11 cellular contexts compared by ENCODE assay signal in the genomic region with DNA sequence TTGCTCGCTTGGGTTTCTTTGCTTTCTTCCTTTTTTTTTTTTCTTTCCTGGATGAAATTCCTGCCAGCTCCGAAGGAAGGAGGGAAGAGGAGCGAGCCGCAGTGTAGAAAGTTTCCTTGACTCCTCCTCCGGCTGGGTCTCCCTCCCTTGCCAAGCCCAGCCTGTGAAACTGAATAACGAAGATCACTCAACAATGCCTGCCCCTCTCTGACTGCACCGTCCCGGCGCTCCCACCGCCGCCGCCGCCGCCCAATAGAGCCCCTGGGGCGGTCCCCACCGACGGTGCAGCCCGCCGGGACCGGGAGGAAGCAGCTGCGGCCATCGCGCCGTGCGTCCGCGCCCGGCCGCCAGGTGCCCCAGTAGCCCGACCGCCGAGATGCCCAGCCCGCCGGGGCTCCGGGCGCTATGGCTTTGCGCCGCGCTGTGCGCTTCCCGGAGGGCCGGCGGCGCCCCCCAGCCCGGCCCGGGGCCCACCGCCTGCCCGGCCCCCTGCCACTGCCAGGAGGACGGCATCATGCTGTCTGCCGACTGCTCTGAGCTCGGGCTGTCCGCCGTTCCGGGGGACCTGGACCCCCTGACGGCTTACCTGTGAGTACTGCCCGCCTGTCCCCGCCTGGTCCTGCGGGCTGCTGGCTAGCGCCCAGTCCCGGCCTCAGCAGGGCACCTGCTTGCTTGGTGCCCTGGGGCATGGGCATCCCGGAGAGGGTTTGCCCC. TPM values are rescaled to one million over a fixed set of nuclear protein-coding genes. Genes with fewer than 3 reads are reported as not detected.
DNase-seq lines count a peak whose midpoint lies in the region; ATAC-seq, FAIRE-seq and TF ChIP-seq lines count a peak whose summit lies in the region.
"Had no signal": no experiment of that assay in that cellular context is flagged by ENCODE, and none has a peak within 500 bp of the region (broad histone marks: within the 10 kb centered on the region; RNA-seq: fewer than 3 reads in every experiment).

A gene with protein sequence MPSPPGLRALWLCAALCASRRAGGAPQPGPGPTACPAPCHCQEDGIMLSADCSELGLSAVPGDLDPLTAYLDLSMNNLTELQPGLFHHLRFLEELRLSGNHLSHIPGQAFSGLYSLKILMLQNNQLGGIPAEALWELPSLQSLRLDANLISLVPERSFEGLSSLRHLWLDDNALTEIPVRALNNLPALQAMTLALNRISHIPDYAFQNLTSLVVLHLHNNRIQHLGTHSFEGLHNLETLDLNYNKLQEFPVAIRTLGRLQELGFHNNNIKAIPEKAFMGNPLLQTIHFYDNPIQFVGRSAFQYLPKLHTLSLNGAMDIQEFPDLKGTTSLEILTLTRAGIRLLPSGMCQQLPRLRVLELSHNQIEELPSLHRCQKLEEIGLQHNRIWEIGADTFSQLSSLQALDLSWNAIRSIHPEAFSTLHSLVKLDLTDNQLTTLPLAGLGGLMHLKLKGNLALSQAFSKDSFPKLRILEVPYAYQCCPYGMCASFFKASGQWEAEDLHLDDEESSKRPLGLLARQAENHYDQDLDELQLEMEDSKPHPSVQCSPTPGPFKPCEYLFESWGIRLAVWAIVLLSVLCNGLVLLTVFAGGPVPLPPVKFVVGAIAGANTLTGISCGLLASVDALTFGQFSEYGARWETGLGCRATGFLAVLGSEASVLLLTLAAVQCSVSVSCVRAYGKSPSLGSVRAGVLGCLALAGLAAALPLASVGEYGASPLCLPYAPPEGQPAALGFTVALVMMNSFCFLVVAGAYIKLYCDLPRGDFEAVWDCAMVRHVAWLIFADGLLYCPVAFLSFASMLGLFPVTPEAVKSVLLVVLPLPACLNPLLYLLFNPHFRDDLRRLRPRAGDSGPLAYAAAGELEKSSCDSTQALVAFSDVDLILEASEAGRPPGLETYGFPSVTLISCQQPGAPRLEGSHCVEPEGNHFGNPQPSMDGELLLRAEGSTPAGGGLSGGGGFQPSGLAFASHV (plus strand): TSS at position 186 of the 714 bp plus-strand sequence. CDS start 191 bp downstream, at position 377.

- TF ChIP-seq CTCF in astrocyte (IDR thresholded peaks at IDR 0.05; ENCODE audit: insufficient read depth, low read depth, low read length) = no peak

- H4K20me1 ChIP-seq in astrocyte (ENCODE audit: insufficient read depth, low read length) = peaks cover 4% of the 10 kb centered on the region

- peaks cover 1% of the 10 kb centered on the region for H3K4me1 Mint-ChIP-seq in astrocyte (ENCODE audit: low read depth, unreplicated experiment)

- peaks cover 5% of the 10 kb centered on the region; the same call in 1 of the 2 replicates for H3K4me1 ChIP-seq in HUES64 (ENCODE audit: insufficient read depth, low read length)
- peaks cover 4% of the 10 kb centered on the region for H3K4me1 ChIP-seq in astrocyte (ENCODE audit: insufficient read depth, low read length)

- H3K27me3 Mint-ChIP-seq in astrocyte (ENCODE audit: low read depth, unreplicated experiment) = peaks cover 48% of the 10 kb centered on the region

- no peak for ATAC-seq in HG02852 (IDR thresholded peaks at IDR 0.05; ENCODE audit: unreplicated experiment)

- peak within 1 kb of the TSS; percentile 67 for H3K4me3 Mint-ChIP-seq in astrocyte (ENCODE audit: unreplicated experiment)

- 4% methylated on average over 60 of the region's 61 CpGs for WGBS in HUES64

- H3K9me3 Mint-ChIP-seq in astrocyte (ENCODE audit: unreplicated experiment) = peaks cover 3% of the 10 kb centered on the region

- no peak within 1 kb of the TSS; the same call in 1 of the 2 replicates for H3K9ac ChIP-seq in HUES64 (ENCODE audit: low read depth, low read length)
- H3K9ac ChIP-seq in astrocyte (ENCODE audit: low read length) = no peak within 1 kb of the TSS

- H3K9me3 ChIP-seq in HUES64 (ENCODE audit: insufficient read depth, low read depth, low read length) (no peaks in the 10 kb centered on the region), astrocyte (ENCODE audit: insufficient read depth, low read depth, low read length) (no peaks in the 10 kb centered on the region), iPS-18c (ENCODE audit: control insufficient read depth, insufficient read depth, low read length) (peaks cover 2% of the 10 kb centered on the region)

- no peak for FAIRE-seq in astrocyte (lab: Jason Lieb, UNC)
- FAIRE-seq: urothelium cell line had no signal

- DNase-seq in astrocyte (ENCODE audit: low read depth) (no peak), SHP77 (lab: John Stamatoyannopoulos, UW) (no peak), NCI-H2081 (lab: John Stamatoyannopoulos, UW) (no peak), hippocampal formation (lab: John Stamatoyannopoulos, UW) (no peak)
- DNase-seq: NCI-H510A treated with DMSO at 0.1 percent for 48 hours had no signal

- H3K27me3 ChIP-seq in HUES64 (ENCODE audit: insufficient read depth, low read length) (peaks cover 36% of the 10 kb centered on the region), astrocyte (ENCODE audit: insufficient read depth, low read length) (peaks cover 32% of the 10 kb centered on the region)

- H3K4me3 ChIP-seq in HUES64 (ENCODE audit: low read length) (peak within 1 kb of the TSS; percentile 48), astrocyte (ENCODE audit: insufficient read depth, low read depth, low read length) (peak within 1 kb of the TSS; percentile 5), iPS-18c (ENCODE audit: insufficient read depth, low read depth, low read length) (peak within 1 kb of the TSS; percentile 41; the same call in 1 of the 2 replicates), skin epidermis (peak within 1 kb of the TSS in 4 of 7 experiments; percentile 16 to 43 (median 35))

- H3K4me2 ChIP-seq in astrocyte (ENCODE audit: low read length) = peak within 1 kb of the TSS; percentile 64

- H3K36me3 ChIP-seq in HUES64 (ENCODE audit: insufficient read depth, low read length) (no peaks in the 10 kb centered on the region), astrocyte (ENCODE audit: insufficient read depth, low read length) (no peaks in the 10 kb centered on the region)

- no peak within 1 kb of the TSS for H3K27ac Mint-ChIP-seq in astrocyte (ENCODE audit: unreplicated experiment)

- H3K27ac ChIP-seq in HUES64 (ENCODE audit: low read depth, low read length) (no peak within 1 kb of the TSS), astrocyte (ENCODE audit: low read depth, low read length) (no peak within 1 kb of the TSS), skin epidermis (peak within 1 kb of the TSS in 1 of 21 experiments; percentile 63)
- H3K27ac ChIP-seq: HL-60 had no signal

- H2AFZ ChIP-seq in astrocyte (ENCODE audit: low read depth, low read length) = peak within 1 kb of the TSS; percentile 18

- no peaks in the 10 kb centered on the region for H3K79me2 ChIP-seq in astrocyte (ENCODE audit: insufficient read depth, low read length)

- peaks cover 3% of the 10 kb centered on the region for H3K36me3 Mint-ChIP-seq in astrocyte (ENCODE audit: low read depth, unreplicated experiment)

RNA-seq across cellular contexts. Expression of the gene that starts here (rescaled TPM):
- polyA plus RNA-seq in HUES64 (2013, experiment 1 of 2) = 0.45 TPM
- polyA plus RNA-seq in HUES64 (2013, experiment 2 of 2) = 0.38 TPM
- total RNA-seq in astrocyte = 0.27 and 0.48 TPM in 2 replicates
